Comparison of ENCODE assay signal across 1 cellular context in genomic region chr4:109004431-109004830, GRCh38.
TF ChIP-seq lines count a peak whose summit lies in the region.

No MANE protein-coding gene starts in this region.

TF ChIP-seq in HEK293, 187 proteins besides CTCF, POLR2A, EP300 and RAD21 (continued from another document):
- TF ChIP-seq ZNF518A (tag by site-specific recombination; conservative IDR thresholded peaks at IDR 0.05; ENCODE audit: low read depth): no peak
- TF ChIP-seq GLIS2 (tag by site-specific recombination; IDR thresholded peaks at IDR 0.05): no peak
- TF ChIP-seq ZFHX2 (tag by site-specific recombination; conservative IDR thresholded peaks at IDR 0.05): 0 out of 2 replicates have a peak, but pooled peaks have one; percentile 8
